In the genomic region with DNA sequence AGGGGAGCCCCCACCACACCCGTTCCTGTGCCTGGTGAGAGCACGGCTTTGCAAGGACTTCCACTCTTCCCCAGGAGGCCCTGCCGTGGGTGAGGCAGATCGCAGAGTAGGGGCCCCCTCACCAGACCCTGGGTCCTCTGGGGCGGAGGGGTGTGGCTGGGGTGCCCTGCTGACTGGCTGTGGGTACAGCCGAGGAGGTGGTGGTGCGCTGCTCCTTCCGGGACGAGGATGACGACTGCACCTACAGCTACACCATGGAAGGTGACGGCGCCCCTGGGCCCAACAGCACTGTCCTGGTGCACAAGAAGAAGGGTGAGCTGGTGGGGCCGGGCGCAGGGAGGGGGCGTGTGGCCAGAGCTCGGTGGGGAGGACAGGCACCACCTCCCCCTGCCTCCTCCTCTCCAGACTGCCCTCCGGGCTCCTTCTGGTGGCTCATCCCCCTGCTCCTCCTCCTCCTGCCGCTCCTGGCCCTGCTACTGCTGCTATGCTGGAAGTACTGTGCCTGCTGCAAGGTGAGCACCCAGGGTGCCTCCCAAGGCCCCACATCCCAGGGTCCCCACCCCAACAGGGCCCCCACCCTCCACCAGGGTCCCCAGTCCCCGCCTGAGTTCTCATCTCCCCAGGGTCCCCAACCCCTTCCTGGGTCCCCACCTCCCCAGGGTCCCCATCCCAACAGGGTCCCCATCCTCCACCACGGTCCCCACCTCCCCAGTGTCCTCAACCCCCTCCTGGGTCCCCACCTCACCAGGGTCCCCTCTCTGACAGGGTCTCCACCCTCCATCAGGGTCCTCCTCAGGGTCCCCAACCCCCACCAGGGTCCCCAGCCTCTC, we compare ENCODE assay signal across 10 cellular contexts.
"Had no signal": no experiment of that assay in that cellular context is flagged by ENCODE, and none has a peak within 500 bp of the region (broad histone marks: within the 10 kb centered on the region; RNA-seq: fewer than 3 reads in every experiment).

No MANE protein-coding gene starts in this region.

- H3K4me1 ChIP-seq: foreskin keratinocyte had no signal

- H3K36me3 Mint-ChIP-seq: activated naive CD4-positive, alpha-beta T cell treated with anti-CD3 and anti-CD28 coated beads, Interleukin-2, amount 50 U/mL, for 24 hours had no signal

- H3K27ac ChIP-seq: brain microvascular endothelial cell, foreskin keratinocyte had no signal

- H3K27ac Mint-ChIP-seq: activated naive CD4-positive, alpha-beta T cell treated with anti-CD3 and anti-CD28 coated beads, Interleukin-2, amount 50 U/mL, for 24 hours; nephron had no signal

- H3K4me3 ChIP-seq: dorsolateral prefrontal cortex had no signal

- H3K27me3 Mint-ChIP-seq: activated B cell treated with CpG ODN at 0.5 μM for 24 hours; activated CD4-positive, alpha-beta T cell treated with anti-CD3 and anti-CD28 coated beads, Interleukin-2, amount 10 ng/mL, durations not matched to agents 7 days and 5 days; activated naive CD4-positive, alpha-beta T cell treated with anti-CD3 and anti-CD28 coated beads, Interleukin-2, amount 50 U/mL, for 24 hours had no signal

- DNase-seq: activated B cell treated with CpG ODN at 0.5 μM for 24 hours; activated CD4-positive, alpha-beta T cell treated with anti-CD3 and anti-CD28 coated beads, Interleukin-2, amount 10 ng/mL, durations not matched to agents 7 days and 5 days; activated effector memory CD4-positive, alpha-beta T cell treated with Interleukin-2 at 50 U/mL for 16 hours; cerebellar nuclear complex; foreskin keratinocyte had no signal

- H3K4me3 Mint-ChIP-seq: activated B cell treated with CpG ODN at 0.5 μM for 24 hours; activated CD4-positive, alpha-beta T cell treated with anti-CD3 and anti-CD28 coated beads, Interleukin-2, amount 10 ng/mL, durations not matched to agents 7 days and 5 days; activated naive CD4-positive, alpha-beta T cell treated with anti-CD3 and anti-CD28 coated beads, Interleukin-2, amount 50 U/mL, for 24 hours; nephron had no signal

- ATAC-seq: foreskin keratinocyte had no signal

- H3K27me3 ChIP-seq: brain microvascular endothelial cell, dorsolateral prefrontal cortex, foreskin keratinocyte had no signal

- H3K36me3 ChIP-seq: brain microvascular endothelial cell had no signal

- H3K4me1 Mint-ChIP-seq: nephron had no signal

- H3K9me3 Mint-ChIP-seq: activated B cell treated with CpG ODN at 0.5 μM for 24 hours; activated CD4-positive, alpha-beta T cell treated with anti-CD3 and anti-CD28 coated beads, Interleukin-2, amount 10 ng/mL, durations not matched to agents 7 days and 5 days; activated naive CD4-positive, alpha-beta T cell treated with anti-CD3 and anti-CD28 coated beads, Interleukin-2, amount 50 U/mL, for 24 hours; nephron; T-helper 1 cell treated with Interleukin-12 subunit alpha and Interleukin-12 subunit beta and Interleukin-4 antibody, amounts not matched to agents 30 μg/mL and 1 μg/mL, for 36 hours had no signal
